12 cellular contexts compared by ENCODE assay signal in genomic region chr2:218003265-218003950, GRCh38. TPM values are rescaled to one million over a fixed set of nuclear protein-coding genes. Genes with fewer than 3 reads are reported as not detected.
DNase-seq lines count a peak whose midpoint lies in the region; ATAC-seq and TF ChIP-seq lines count a peak whose summit lies in the region.
"Had no signal": no experiment of that assay in that cellular context is flagged by ENCODE, and none has a peak within 500 bp of the region (broad histone marks: within the 10 kb centered on the region; RNA-seq: fewer than 3 reads in every experiment).

No MANE protein-coding gene starts in this region.

- intact Hi-C loops in breast epithelium (cut with DNase I; ENCODE audit: low total_unique reads) = no loop called here
- intact Hi-C loops in lower lobe of right lung (cut with DNase I) = no loop called here

- TF ChIP-seq POLR2A in breast epithelium (IDR thresholded peaks at IDR 0.05) (no peak), suprapubic skin (IDR thresholded peaks at IDR 0.05) (no peak)

- H3K4me3 ChIP-seq in H7 (ENCODE audit: insufficient read depth, low read depth, low read length) (no peak overlapping the region), breast epithelium (peak overlapping the region; percentile 48 to 66 (median 53)), lower lobe of right lung (peak overlapping the region; percentile 2), suprapubic skin (peak overlapping the region; percentile 46)

- 22% methylated on average over 9 of the region's 11 CpGs for WGBS in suprapubic skin

- H3K9me3 ChIP-seq in breast epithelium = no peaks in the 10 kb centered on the region
- no peaks in the 10 kb centered on the region for H3K9me3 ChIP-seq in lower lobe of right lung
- no peaks in the 10 kb centered on the region for H3K9me3 ChIP-seq in suprapubic skin

- H3K36me3 ChIP-seq in H7 (replicated peaks; ENCODE audit: control insufficient read depth, insufficient read depth, low read length) = no peaks in the 10 kb centered on the region
- H3K36me3 ChIP-seq in breast epithelium = no peaks in the 10 kb centered on the region
- H3K36me3 ChIP-seq in lower lobe of right lung = no peaks in the 10 kb centered on the region
- no peaks in the 10 kb centered on the region for H3K36me3 ChIP-seq in suprapubic skin

- H3K27ac ChIP-seq in breast epithelium = peak overlapping the region; percentile 77 to 93
- no peak overlapping the region for H3K27ac ChIP-seq in lower lobe of right lung
- peak overlapping the region; percentile 87 for H3K27ac ChIP-seq in suprapubic skin

- peaks cover 3 to 12% of the 10 kb centered on the region in 2 donors for H3K4me1 ChIP-seq in breast epithelium
- peaks cover 26% of the 10 kb centered on the region for H3K4me1 ChIP-seq in lower lobe of right lung
- peaks cover 67% of the 10 kb centered on the region for H3K4me1 ChIP-seq in suprapubic skin

- ATAC-seq in lower lobe of right lung (peak in 1 of 2 donors; percentile 8), GM21825 (IDR thresholded peaks at IDR 0.05; ENCODE audit: unreplicated experiment) (no peak)

- TF ChIP-seq EP300 in suprapubic skin (IDR thresholded peaks at IDR 0.05) = no peak

- no peak for TF ChIP-seq CTCF in breast epithelium (IDR thresholded peaks at IDR 0.05)
- no peak for TF ChIP-seq CTCF in lower lobe of right lung (IDR thresholded peaks at IDR 0.05)
- TF ChIP-seq CTCF in suprapubic skin (IDR thresholded peaks at IDR 0.05) = no peak

- H3K27me3 ChIP-seq in H7 (ENCODE audit: control insufficient read depth, insufficient read depth, low read length) (peaks cover 8% of the 10 kb centered on the region), breast epithelium (no peaks in the 10 kb centered on the region), lower lobe of right lung (ENCODE audit: low read depth) (no peaks in the 10 kb centered on the region), suprapubic skin (peaks cover 2% of the 10 kb centered on the region)

- peak; percentile 68 for DNase-seq in H7
- no peak for DNase-seq in breast epithelium (ENCODE audit: low spot score in 2 of 2)
- DNase-seq in lower lobe of right lung = no peak
- no peak for DNase-seq in suprapubic skin (ENCODE audit: low spot score in 2 of 2)
- no peak for DNase-seq in foreskin melanocyte
- no peak for DNase-seq in kidney tubule cell (ENCODE audit: low spot score)
- no peak for DNase-seq in LoVo (ENCODE audit: low spot score)
- DNase-seq: activated CD8-positive, alpha-beta memory T cell treated with anti-CD3 and anti-CD28 coated beads, Interleukin-2, amount 50 U/mL, for 48 hours; central memory CD4-positive, alpha-beta T cell; NCI-H2227 treated with DMSO at 0.1 percent for 48 hours; SW 1271 had no signal

RNA-seq across cellular contexts. Expression of gene TNS1, which starts 0.6 kb away (rescaled TPM):
- total RNA-seq in H7 (2014; rRNA removed; shearing (Covaris generic)) = 3.1 and 3.8 TPM in 2 replicates
- total RNA-seq in breast epithelium (100 to 1,000 TPM; 141 to 577 (median 154) TPM), lower lobe of right lung (505 TPM), suprapubic skin (100 to 1,000 TPM in 2 of 4 donors, 10 to 100 TPM in 2; 64.1 to 145 (median 99.5) TPM)

Comparison
In these comparisons a context has a peak if more than half of its experiments do, and no peak if none do; other contexts are left out.
1. RNA of gene TNS1, which starts 0.6 kb away (total RNA-seq): 505 TPM in lower lobe of right lung (single experiment), 141 to 577 TPM in breast epithelium and 64.1 to 145 TPM in suprapubic skin; 3.1 to 3.8 TPM in H7; every median in the first group is over 10 times any median in the second.